In the genomic region with DNA sequence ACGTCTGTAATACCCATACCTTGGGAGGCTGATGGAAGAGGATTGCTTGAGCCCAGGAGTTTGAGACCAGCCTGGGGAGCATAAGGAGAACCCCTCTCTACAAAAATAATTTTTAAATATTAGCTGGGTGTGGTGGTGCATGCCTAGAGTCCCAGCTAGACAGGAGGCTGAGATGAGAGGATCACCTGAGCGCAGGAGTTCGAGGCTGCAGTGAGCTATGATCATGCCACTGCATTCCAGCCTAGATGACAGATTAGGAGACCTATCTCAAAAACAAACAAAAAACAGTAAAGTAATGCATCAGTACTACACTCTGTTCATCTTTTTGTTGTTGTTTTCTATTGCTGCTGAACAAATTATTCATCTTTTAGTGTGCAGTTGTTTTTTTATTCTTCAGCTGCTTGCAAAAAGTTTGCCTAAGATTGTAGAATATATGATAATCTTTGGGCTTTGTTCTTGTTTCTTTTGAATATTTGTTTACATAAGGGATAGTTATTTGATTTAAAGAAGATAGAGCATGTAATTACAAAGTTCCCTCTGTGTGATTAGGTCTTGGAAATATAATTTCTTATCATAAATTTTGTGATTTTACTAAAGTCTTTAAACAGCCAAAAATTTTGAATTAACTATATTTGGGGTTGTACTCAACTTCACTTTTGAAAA, we compare ENCODE assay signal across 16 cellular contexts.
"Had no signal": no experiment of that assay in that cellular context is flagged by ENCODE, and none has a peak within 500 bp of the region (broad histone marks: within the 10 kb centered on the region; RNA-seq: fewer than 3 reads in every experiment).

No MANE protein-coding gene starts in this region.

- H3K9me3 ChIP-seq: colonic mucosa, heart right ventricle, neutrophil, stomach, testis, upper lobe of right lung had no signal

- ATAC-seq: activated naive CD8-positive, alpha-beta T cell treated with anti-CD3 and anti-CD28 coated beads, Interleukin-2, amount 50 U/mL, for 24 hours; activated T-helper 17 cell treated with anti-CD3 and anti-CD28 coated beads, Interleukin-2, amount 50 U/mL, for 72 hours; natural killer cell; upper lobe of right lung had no signal

- H3K27ac ChIP-seq: colonic mucosa, neutrophil, parathyroid adenoma, stomach, testis, upper lobe of right lung had no signal

- H3K9ac ChIP-seq: parathyroid adenoma had no signal

- H3K4me3 ChIP-seq: colonic mucosa, heart right ventricle, stomach, testis, upper lobe of right lung had no signal

- H3K36me3 ChIP-seq: colonic mucosa, neutrophil, upper lobe of right lung had no signal

- H3K27me3 ChIP-seq: colonic mucosa, heart right ventricle, neutrophil, stomach, testis, upper lobe of right lung had no signal

- DNase-seq: activated CD4-positive, alpha-beta T cell treated with anti-CD3 and anti-CD28 coated beads, Interleukin-2, amount 50 U/mL, for 48 hours; activated CD4-positive, CD25-positive, alpha-beta regulatory T cell treated with anti-CD3 and anti-CD28 coated beads, Interleukin-2, amount 50 U/mL, for 72 hours; activated naive CD4-positive, alpha-beta T cell treated with anti-CD3 and anti-CD28 coated beads for 36 hours; activated naive CD8-positive, alpha-beta T cell treated with anti-CD3 and anti-CD28 coated beads, Interleukin-2, amount 50 U/mL, for 24 hours; colonic mucosa; foreskin melanocyte; heart right ventricle; natural killer cell; stimulated activated CD4-positive, alpha-beta T cell treated with anti-CD3 and anti-CD28 coated beads, Interleukin-12 subunit alpha, Interleukin-12 subunit beta, amount 100 ng/mL, for 4 hours; stimulated activated CD4-positive, alpha-beta T cell treated with anti-CD3 and anti-CD28 coated beads, Interleukin-2, amount 100 ng/mL, for 24 hours; stomach; testis; upper lobe of right lung had no signal
